In genomic region chr17:28725166-28725659, GRCh38 we compare ENCODE assay signal across 8 cellular contexts. TPM values are rescaled to one million over a fixed set of nuclear protein-coding genes. Genes with fewer than 3 reads are reported as not detected.
A peak's percentile ranks its signal among the peaks of the same experiment; 100 is the strongest.
DNase-seq lines count a peak whose midpoint lies in the region; ATAC-seq and TF ChIP-seq lines count a peak whose summit lies in the region.

No MANE protein-coding gene starts in this region.

- H3K9ac ChIP-seq in liver (ENCODE audit: low read depth in 1 of 2, low read length in 2 of 2): no peak overlapping the region

- intact Hi-C loops in upper lobe of right lung (cut with DNase I): no loop called here

- peaks cover 6 to 45% (median 33%) of the 10 kb centered on the region in 4 donors for H3K4me1 ChIP-seq in liver (ENCODE audit: control insufficient read depth in 4 of 4, insufficient read depth in 4 of 4, low read length in 3 of 4)
- peaks cover 53% of the 10 kb centered on the region for H3K4me1 ChIP-seq in upper lobe of right lung

- H3K4me1 Mint-ChIP-seq in stimulated activated naive CD8-positive, alpha-beta T cell treated with anti-CD3 and anti-CD28 coated beads, Interleukin-15, Interleukin-2, amounts not matched to agents 100 ng/mL and 50 ng/mL, for 24 hours (ENCODE audit: low read depth): peaks cover 75% of the 10 kb centered on the region

- TF ChIP-seq CTCF in astrocyte of the spinal cord (IDR thresholded peaks at IDR 0.05; ENCODE audit: low read depth, low read length) (no peak), liver (IDR thresholded peaks at IDR 0.05; ENCODE audit: low read depth, low read length, missing input control) (no peak), upper lobe of right lung (IDR thresholded peaks at IDR 0.05) (no peak)

- H3K27ac ChIP-seq in liver (ENCODE audit: low read depth in 1 of 2, low read length in 2 of 2) (peak overlapping the region in 1 of 2 donors; percentile 72), upper lobe of right lung (peak overlapping the region; percentile 81)

- peaks cover 54% of the 10 kb centered on the region for H3K36me3 Mint-ChIP-seq in stimulated activated naive CD8-positive, alpha-beta T cell treated with anti-CD3 and anti-CD28 coated beads, Interleukin-15, Interleukin-2, amounts not matched to agents 100 ng/mL and 50 ng/mL, for 24 hours (ENCODE audit: low read depth)

- in situ Hi-C loops in astrocyte of the spinal cord (cut with HindIII; ENCODE audit: low sequenced_read_pairs): no loop called here

- H3K27ac Mint-ChIP-seq in stimulated activated naive CD8-positive, alpha-beta T cell treated with anti-CD3 and anti-CD28 coated beads, Interleukin-15, Interleukin-2, amounts not matched to agents 100 ng/mL and 50 ng/mL, for 24 hours: peak overlapping the region; percentile 92

- H3K9me3 ChIP-seq in liver (ENCODE audit: control insufficient read depth in 4 of 4, low read length in 3 of 4): no peaks in the 10 kb centered on the region
- no peaks in the 10 kb centered on the region for H3K9me3 ChIP-seq in upper lobe of right lung

- no peak for DNase-seq in stimulated activated naive CD8-positive, alpha-beta T cell treated with anti-CD3 and anti-CD28 coated beads, Interleukin-15, Interleukin-2, amounts not matched to agents 100 U/mL and 50 U/mL, for 24 hours
- DNase-seq in NOMO-1 treated with dmso at 0.1 percent for 144 hours (lab: John Stamatoyannopoulos, UW; ENCODE audit: unreplicated experiment) (peak; percentile 22), astrocyte of the spinal cord (ENCODE audit: low read depth, low spot score) (peak; percentile 57), upper lobe of right lung (no peak), NCI-H345 (lab: John Stamatoyannopoulos, UW) (no peak)

- no peaks in the 10 kb centered on the region for H3K9me3 Mint-ChIP-seq in stimulated activated naive CD8-positive, alpha-beta T cell treated with anti-CD3 and anti-CD28 coated beads, Interleukin-15, Interleukin-2, amounts not matched to agents 100 ng/mL and 50 ng/mL, for 24 hours

- H3K27me3 Mint-ChIP-seq in stimulated activated naive CD8-positive, alpha-beta T cell treated with anti-CD3 and anti-CD28 coated beads, Interleukin-15, Interleukin-2, amounts not matched to agents 100 ng/mL and 50 ng/mL, for 24 hours: no peaks in the 10 kb centered on the region

- H3K27me3 ChIP-seq in liver (ENCODE audit: control insufficient read depth in 4 of 4, insufficient read depth in 4 of 4, low read length in 3 of 4): no peaks in the 10 kb centered on the region
- H3K27me3 ChIP-seq in upper lobe of right lung: no peaks in the 10 kb centered on the region

- peak overlapping the region; percentile 99 for H3K4me3 Mint-ChIP-seq in stimulated activated naive CD8-positive, alpha-beta T cell treated with anti-CD3 and anti-CD28 coated beads, Interleukin-15, Interleukin-2, amounts not matched to agents 100 ng/mL and 50 ng/mL, for 24 hours

- ATAC-seq in stimulated activated naive CD8-positive, alpha-beta T cell treated with anti-CD3 and anti-CD28 coated beads, Interleukin-15, Interleukin-2, amounts not matched to agents 100 U/mL and 50 U/mL, for 24 hours: no peak
- ATAC-seq in upper lobe of right lung (no peak), HG02885 (IDR thresholded peaks at IDR 0.05; ENCODE audit: poor library complexity, unreplicated experiment) (no peak)

- peak overlapping the region; percentile 61 for H3K4me3 ChIP-seq in astrocyte of the spinal cord (ENCODE audit: low read depth, low read length)
- peak overlapping the region in 2 of 3 donors; percentile 60 to 66 for H3K4me3 ChIP-seq in liver (ENCODE audit: low read depth in 1 of 3, low read length in 3 of 3)
- peak overlapping the region; percentile 64 for H3K4me3 ChIP-seq in upper lobe of right lung

- H3K36me3 ChIP-seq in liver (ENCODE audit: control insufficient read depth in 4 of 4, insufficient read depth in 3 of 4, low read depth in 1 of 4, low read length in 3 of 4) (peaks cover 10 to 28% (median 22%) of the 10 kb centered on the region in 4 donors), upper lobe of right lung (peaks cover 41% of the 10 kb centered on the region)

- TF ChIP-seq RAD21 in liver (IDR thresholded peaks at IDR 0.05): no peak

- WGBS in liver: 31% methylated on average over 20 of the region's 20 CpGs

TF ChIP-seq in liver, 16 proteins besides CTCF, POLR2A, EP300 and RAD21:
- no peak for TF ChIP-seq JUND (IDR thresholded peaks at IDR 0.05)
- TF ChIP-seq MAX (IDR thresholded peaks at IDR 0.05): no peak
- TF ChIP-seq TAF1 (conservative IDR thresholded peaks at IDR 0.05): no peak
- TF ChIP-seq HNF4G (IDR thresholded peaks at IDR 0.05): no peak
- TF ChIP-seq, protein P1, sequence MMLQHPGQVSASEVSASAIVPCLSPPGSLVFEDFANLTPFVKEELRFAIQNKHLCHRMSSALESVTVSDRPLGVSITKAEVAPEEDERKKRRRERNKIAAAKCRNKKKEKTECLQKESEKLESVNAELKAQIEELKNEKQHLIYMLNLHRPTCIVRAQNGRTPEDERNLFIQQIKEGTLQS (IDR thresholded peaks at IDR 0.05): no peak
- TF ChIP-seq GABPA (IDR thresholded peaks at IDR 0.05 in 1 of 2, conservative IDR thresholded peaks at IDR 0.05 in 1 of 2): no peak
- TF ChIP-seq FOXA1 (IDR thresholded peaks at IDR 0.05): no peak
- TF ChIP-seq YY1 (IDR thresholded peaks at IDR 0.05): no peak
- TF ChIP-seq EGR1 (IDR thresholded peaks at IDR 0.05; ENCODE audit: low read depth in 2 of 2): no peak
- TF ChIP-seq RXRA (IDR thresholded peaks at IDR 0.05): no peak
- TF ChIP-seq, protein P2, sequence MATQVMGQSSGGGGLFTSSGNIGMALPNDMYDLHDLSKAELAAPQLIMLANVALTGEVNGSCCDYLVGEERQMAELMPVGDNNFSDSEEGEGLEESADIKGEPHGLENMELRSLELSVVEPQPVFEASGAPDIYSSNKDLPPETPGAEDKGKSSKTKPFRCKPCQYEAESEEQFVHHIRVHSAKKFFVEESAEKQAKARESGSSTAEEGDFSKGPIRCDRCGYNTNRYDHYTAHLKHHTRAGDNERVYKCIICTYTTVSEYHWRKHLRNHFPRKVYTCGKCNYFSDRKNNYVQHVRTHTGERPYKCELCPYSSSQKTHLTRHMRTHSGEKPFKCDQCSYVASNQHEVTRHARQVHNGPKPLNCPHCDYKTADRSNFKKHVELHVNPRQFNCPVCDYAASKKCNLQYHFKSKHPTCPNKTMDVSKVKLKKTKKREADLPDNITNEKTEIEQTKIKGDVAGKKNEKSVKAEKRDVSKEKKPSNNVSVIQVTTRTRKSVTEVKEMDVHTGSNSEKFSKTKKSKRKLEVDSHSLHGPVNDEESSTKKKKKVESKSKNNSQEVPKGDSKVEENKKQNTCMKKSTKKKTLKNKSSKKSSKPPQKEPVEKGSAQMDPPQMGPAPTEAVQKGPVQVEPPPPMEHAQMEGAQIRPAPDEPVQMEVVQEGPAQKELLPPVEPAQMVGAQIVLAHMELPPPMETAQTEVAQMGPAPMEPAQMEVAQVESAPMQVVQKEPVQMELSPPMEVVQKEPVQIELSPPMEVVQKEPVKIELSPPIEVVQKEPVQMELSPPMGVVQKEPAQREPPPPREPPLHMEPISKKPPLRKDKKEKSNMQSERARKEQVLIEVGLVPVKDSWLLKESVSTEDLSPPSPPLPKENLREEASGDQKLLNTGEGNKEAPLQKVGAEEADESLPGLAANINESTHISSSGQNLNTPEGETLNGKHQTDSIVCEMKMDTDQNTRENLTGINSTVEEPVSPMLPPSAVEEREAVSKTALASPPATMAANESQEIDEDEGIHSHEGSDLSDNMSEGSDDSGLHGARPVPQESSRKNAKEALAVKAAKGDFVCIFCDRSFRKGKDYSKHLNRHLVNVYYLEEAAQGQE (IDR thresholded peaks at IDR 0.05): no peak
- TF ChIP-seq HNF4A (conservative IDR thresholded peaks at IDR 0.05): no peak
- no peak for TF ChIP-seq ZBTB33 (IDR thresholded peaks at IDR 0.05)
- no peak for TF ChIP-seq SP1 (IDR thresholded peaks at IDR 0.05)
- no peak for TF ChIP-seq FOXA2 (IDR thresholded peaks at IDR 0.05)

RNA-seq across cellular contexts. Expression of gene TLCD1, which starts 0.8 kb away (rescaled TPM):
- total RNA-seq in liver (1 to 10 TPM; 4.4 to 7.9 TPM), upper lobe of right lung (16.2 TPM)
- 1 to 10 TPM; 5.1 to 8.8 TPM for polyA plus RNA-seq in liver

RNA-seq across cellular contexts. Expression of gene NEK8, which starts 3.4 kb away (rescaled TPM):
- total RNA-seq in liver: 1 to 10 TPM; 6.3 to 7.8 TPM
- polyA plus RNA-seq in liver: 1 to 10 TPM; 1.7 to 2.7 TPM
- total RNA-seq in upper lobe of right lung: 8.4 TPM

RNA-seq across cellular contexts. Expression of gene RPL23A, which starts 5.4 kb away (rescaled TPM):
- 100 to 1,000 TPM; 106 to 189 TPM for total RNA-seq in liver
- 100 to 1,000 TPM; 484 to 507 TPM for polyA plus RNA-seq in liver
- 1,221 TPM for total RNA-seq in upper lobe of right lung

RNA-seq across cellular contexts. Expression of gene RAB34, which starts 7.5 kb away (rescaled TPM):
- total RNA-seq in liver: 10 to 100 TPM in 1 of 2 donors, 1 to 10 TPM in 1; 5.6 to 14.3 TPM
- polyA plus RNA-seq in liver: 1 to 10 TPM; 4.5 to 9.6 TPM
- total RNA-seq in upper lobe of right lung: 63.5 TPM

RNA-seq across cellular contexts. Expression of gene PROCA1, which starts 13.5 kb away (rescaled TPM):
- under 1 TPM; 0.25 to 0.65 TPM for total RNA-seq in liver
- polyA plus RNA-seq in liver: under 1 TPM; 0.16 to 0.44 TPM
- 3.3 TPM for total RNA-seq in upper lobe of right lung

Comparison
In these comparisons a context has a peak if more than half of its experiments do, and no peak if none do; other contexts are left out.
1. DNase-seq: peak in NOMO-1 treated with dmso at 0.1 percent for 144 hours (single experiment) and astrocyte of the spinal cord (single experiment); none in stimulated activated naive CD8-positive, alpha-beta T cell treated with anti-CD3 and anti-CD28 coated beads, Interleukin-15, Interleukin-2, amounts not matched to agents 100 U/mL and 50 U/mL, for 24 hours (single experiment), upper lobe of right lung (single experiment) and NCI-H345 (single experiment).
2. Peak in every context shown above with its lines, with median percentiles within 50 percentile points of each other: H3K4me3 ChIP-seq.